ENCODE assay signal across 27 cellular contexts in the genomic region with DNA sequence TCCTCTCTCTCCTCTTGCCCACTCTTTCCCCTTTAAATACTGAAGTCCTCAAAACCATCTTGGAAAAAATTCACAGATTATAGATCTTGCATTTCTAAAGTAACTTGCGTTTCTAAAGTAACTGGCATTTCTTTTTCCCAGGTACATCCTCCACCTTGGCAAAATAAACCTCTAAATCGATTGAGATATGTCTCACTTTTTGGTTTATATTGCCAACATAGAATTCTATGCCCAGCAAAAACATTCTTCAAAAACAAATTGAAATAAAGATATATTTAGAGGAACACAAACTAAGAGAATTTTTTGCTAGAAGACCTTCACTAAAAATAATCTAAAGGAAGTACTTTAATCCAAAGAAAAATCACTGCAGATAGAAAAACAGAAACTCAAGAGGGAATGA.
"Had no signal": no experiment of that assay in that cellular context is flagged by ENCODE, and none has a peak within 500 bp of the region (broad histone marks: within the 10 kb centered on the region; RNA-seq: fewer than 3 reads in every experiment).

No MANE protein-coding gene starts in this region.

- H3K36me3 ChIP-seq: neural progenitor cell, ovary, right lobe of liver, sigmoid colon, stomach, thoracic aorta, thyroid gland, tibial nerve, upper lobe of left lung, vagina had no signal

- H3K27me3 Mint-ChIP-seq: progenitor cell of endocrine pancreas had no signal

- H3K9me3 ChIP-seq: ovary, psoas muscle, right lobe of liver, thyroid gland had no signal

- H3K27me3 ChIP-seq: neural progenitor cell, ovary, right lobe of liver, sigmoid colon, stomach, thyroid gland, tibial nerve, upper lobe of left lung, vagina had no signal

- H3K4me1 Mint-ChIP-seq: nephron; neural progenitor cell; stimulated activated naive B cell treated with anti-CD40 and anti-IgM and Interleukin-4, amounts not matched to agents 10 μg/mL and 1 μg/mL and 100 μg/mL, for 72 hours had no signal

- H3K36me3 Mint-ChIP-seq: stimulated activated effector memory CD8-positive, alpha-beta T cell treated with anti-CD3 and anti-CD28 coated beads, Interleukin-12 subunit alpha, Interleukin-12 subunit beta, amount 100 ng/mL, for 72 hours; stimulated activated naive B cell treated with anti-CD40 and anti-IgM and Interleukin-4, amounts not matched to agents 10 μg/mL and 1 μg/mL and 100 μg/mL, for 72 hours had no signal

- ATAC-seq: psoas muscle; right cardiac atrium; right lobe of liver; stimulated activated effector memory CD8-positive, alpha-beta T cell treated with anti-CD3 and anti-CD28 coated beads, Interleukin-12 subunit alpha, Interleukin-12 subunit beta, amount 100 ng/mL, for 72 hours; stimulated activated naive B cell treated with anti-CD40 and anti-IgM and Interleukin-4, amounts not matched to agents 10 μg/mL and 1 μg/mL and 100 μg/mL, for 72 hours had no signal

- H3K9ac ChIP-seq: neural progenitor cell, parathyroid adenoma had no signal

- H3K4me1 ChIP-seq: neural progenitor cell, parathyroid adenoma, psoas muscle, right lobe of liver, sigmoid colon, stomach, thyroid gland, tibial nerve, upper lobe of left lung, vagina had no signal

- H3K27ac ChIP-seq: neural progenitor cell, ovary, parathyroid adenoma, psoas muscle, right lobe of liver, sigmoid colon, stomach, thoracic aorta, thyroid gland, tibial nerve, upper lobe of left lung, vagina had no signal

- H3K27ac Mint-ChIP-seq: nephron; neural progenitor cell; progenitor cell of endocrine pancreas; stimulated activated effector memory CD8-positive, alpha-beta T cell treated with anti-CD3 and anti-CD28 coated beads, Interleukin-12 subunit alpha, Interleukin-12 subunit beta, amount 100 ng/mL, for 72 hours; stimulated activated naive B cell treated with anti-CD40 and anti-IgM and Interleukin-4, amounts not matched to agents 10 μg/mL and 1 μg/mL and 100 μg/mL, for 72 hours; stimulated activated naive CD8-positive, alpha-beta T cell treated with anti-CD3 and anti-CD28 coated beads, Interleukin-15, Interleukin-2, amounts not matched to agents 100 ng/mL and 50 ng/mL, for 24 hours had no signal

- DNase-seq: occipital lobe; ovary; posterior cingulate gyrus; psoas muscle; right cardiac atrium; right lobe of liver; sigmoid colon; small intestine; stimulated activated CD4-positive, alpha-beta T cell treated with anti-CD3 and anti-CD28 coated beads, Interleukin-15, amount 100 ng/mL, for 24 hours; stimulated activated CD4-positive, alpha-beta T cell treated with anti-CD3 and anti-CD28 coated beads, Interleukin-2, amount 100 ng/mL, for 24 hours; stimulated activated CD4-positive, alpha-beta T cell treated with anti-CD3 and anti-CD28 coated beads, Interleukin-2, amount 100 ng/mL, for 48 hours; stimulated activated CD4-positive, alpha-beta T cell treated with anti-CD3 and anti-CD28 coated beads, Interleukin-4, amount 100 ng/mL, for 24 hours; stimulated activated naive B cell treated with anti-CD40 and anti-IgM and Interleukin-4, amounts not matched to agents 10 μg/mL and 1 μg/mL and 100 μg/mL, for 72 hours; stimulated activated naive CD4-positive, alpha-beta T cell treated with Interleukin-2 at 50 U/mL for 16 hours; stomach; thyroid gland; trophoblast cell; upper lobe of left lung had no signal

- H3K4me3 Mint-ChIP-seq: nephron; neural progenitor cell; stimulated activated effector memory CD8-positive, alpha-beta T cell treated with anti-CD3 and anti-CD28 coated beads, Interleukin-12 subunit alpha, Interleukin-12 subunit beta, amount 100 ng/mL, for 72 hours; stimulated activated naive B cell treated with anti-CD40 and anti-IgM and Interleukin-4, amounts not matched to agents 10 μg/mL and 1 μg/mL and 100 μg/mL, for 72 hours; stimulated activated naive CD8-positive, alpha-beta T cell treated with anti-CD3 and anti-CD28 coated beads, Interleukin-15, Interleukin-2, amounts not matched to agents 100 ng/mL and 50 ng/mL, for 24 hours had no signal

- H3K4me3 ChIP-seq: neural progenitor cell, ovary, psoas muscle, right lobe of liver, sigmoid colon, stomach, thoracic aorta, thyroid gland, tibial nerve, upper lobe of left lung, vagina had no signal
